Comparison of ENCODE assay signal across 1 cellular context in genomic region chr9:121424024-121424432, GRCh38.
TF ChIP-seq lines count a peak whose summit lies in the region.

No MANE protein-coding gene starts in this region.

TF ChIP-seq in HepG2, 621 proteins besides CTCF, POLR2A, EP300 and RAD21 (continued from another document and continues in another):
- TF ChIP-seq TBX3 (IDR thresholded peaks at IDR 0.05; ENCODE audit: borderline replicate concordance) (peak; percentile 88), GZF1 (CRISPR knock-in tag; IDR thresholded peaks at IDR 0.05) (no peak), PAXIP1 (CRISPR knock-in tag; conservative IDR thresholded peaks at IDR 0.05) (peak; percentile 97), ZNF709 (CRISPR knock-in tag; IDR thresholded peaks at IDR 0.05) (0 out of 2 replicates have a peak, but pooled peaks have one; percentile 62), ZFP82 (CRISPR knock-in tag; IDR thresholded peaks at IDR 0.05; ENCODE audit: borderline replicate concordance) (no peak), DPF2 (CRISPR knock-in tag; IDR thresholded peaks at IDR 0.05; ENCODE audit: borderline replicate concordance, low read depth) (peak; percentile 63; the same call in 1 of the 2 replicates), TFE3 (CRISPR knock-in tag; IDR thresholded peaks at IDR 0.05) (peak; percentile 48; the same call in 1 of the 2 replicates), MLX (CRISPR knock-in tag; IDR thresholded peaks at IDR 0.05) (peak; percentile 43; the same call in 1 of the 2 replicates), DRAP1 (CRISPR knock-in tag; IDR thresholded peaks at IDR 0.05) (no peak), ZNF460 (CRISPR knock-in tag; IDR thresholded peaks at IDR 0.05; ENCODE audit: borderline replicate concordance) (no peak), ATM (IDR thresholded peaks at IDR 0.05; ENCODE audit: borderline replicate concordance) (no peak), PRDM10 (CRISPR knock-in tag; IDR thresholded peaks at IDR 0.05; ENCODE audit: low read depth) (peak; percentile 62; the same call in 1 of the 2 replicates), KLF16 (CRISPR knock-in tag; IDR thresholded peaks at IDR 0.05) (no peak), MLXIP (CRISPR knock-in tag; IDR thresholded peaks at IDR 0.05; ENCODE audit: borderline replicate concordance) (no peak), STAT6 (CRISPR knock-in tag; IDR thresholded peaks at IDR 0.05; ENCODE audit: borderline replicate concordance) (0 out of 2 replicates have a peak, but pooled peaks have one; percentile 36), CEBPG (CRISPR knock-in tag; IDR thresholded peaks at IDR 0.05) (peak; percentile 19; the same call in 1 of the 2 replicates), CCDC6 (CRISPR knock-in tag; IDR thresholded peaks at IDR 0.05) (no peak), FOXJ3 (CRISPR knock-in tag; IDR thresholded peaks at IDR 0.05; ENCODE audit: borderline replicate concordance) (peak; percentile 93), ZNF549 (CRISPR knock-in tag; IDR thresholded peaks at IDR 0.05) (no peak), ERF (CRISPR knock-in tag; IDR thresholded peaks at IDR 0.05) (peak; percentile 57; the same call in 1 of the 2 replicates), GATA4 (IDR thresholded peaks at IDR 0.05; ENCODE audit: borderline replicate concordance, low read depth) (peak; percentile 90), ZNF337 (CRISPR knock-in tag; IDR thresholded peaks at IDR 0.05; ENCODE audit: borderline replicate concordance, low read depth) (no peak), ZNF317 (CRISPR knock-in tag; IDR thresholded peaks at IDR 0.05) (peak; percentile 82; the same call in 1 of the 2 replicates), ZNF124 (CRISPR knock-in tag; IDR thresholded peaks at IDR 0.05) (peak; percentile 28; the same call in 1 of the 2 replicates), ARID4A (CRISPR knock-in tag; IDR thresholded peaks at IDR 0.05; ENCODE audit: borderline replicate concordance) (peak; percentile 13; the same call in 1 of the 2 replicates), GABPB1 (CRISPR knock-in tag; IDR thresholded peaks at IDR 0.05) (peak; percentile 36; the same call in 1 of the 2 replicates), ZNF788 (CRISPR knock-in tag; IDR thresholded peaks at IDR 0.05; ENCODE audit: borderline replicate concordance) (peak; percentile 59; the same call in 1 of the 2 replicates), KDM3A (CRISPR knock-in tag; IDR thresholded peaks at IDR 0.05; ENCODE audit: low read depth) (0 out of 2 replicates have a peak, but pooled peaks have one; percentile 37), NFATC3 (CRISPR knock-in tag; IDR thresholded peaks at IDR 0.05) (no peak), JUND (CRISPR knock-in tag; IDR thresholded peaks at IDR 0.05) (peak; percentile 21; the same call in 1 of the 2 replicates), SUZ12 (IDR thresholded peaks at IDR 0.05; ENCODE audit: low read depth, low read length) (no peak), EED (CRISPR knock-in tag; IDR thresholded peaks at IDR 0.05) (no peak), HMGXB4 (CRISPR knock-in tag; IDR thresholded peaks at IDR 0.05; ENCODE audit: borderline replicate concordance in 1 of 2, low read depth in 1 of 2) (0 out of 4 replicates have a peak, but pooled peaks of 1 of the 2 experiments have one; percentile 26), ZNF331 (CRISPR knock-in tag; IDR thresholded peaks at IDR 0.05) (peak; percentile 57; the same call in 1 of the 2 replicates)
